Comparison of ENCODE assay signal across 2 cellular contexts in the genomic region with DNA sequence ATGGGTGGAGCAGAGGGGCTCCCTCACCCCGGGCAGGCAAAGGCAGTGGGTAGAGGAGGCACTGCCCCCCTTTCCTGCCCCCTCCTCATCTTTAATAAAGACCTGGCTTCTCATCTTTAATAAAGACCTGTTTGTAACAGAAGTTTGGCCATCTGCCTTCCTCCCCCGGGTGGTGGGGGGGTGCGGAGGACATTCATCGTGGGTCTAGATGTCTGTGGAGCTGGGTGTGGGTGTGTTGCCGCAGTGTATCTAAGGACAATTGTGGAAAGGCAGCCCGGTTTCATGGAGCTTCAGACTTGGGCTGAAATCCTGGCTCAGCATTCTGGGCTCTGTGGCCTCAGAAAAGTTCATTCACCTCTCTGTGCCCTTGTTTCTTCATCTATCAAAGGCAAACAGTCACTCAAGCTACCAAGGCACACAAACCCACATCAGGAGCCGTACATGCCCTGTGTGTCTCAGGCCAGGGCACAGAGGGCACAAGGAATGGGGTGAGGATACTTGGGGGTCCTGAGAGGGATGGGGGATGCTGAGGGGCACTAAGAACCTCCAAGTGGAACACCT.
A peak's percentile ranks its signal among the peaks of the same experiment; 100 is the strongest.
TF ChIP-seq lines count a peak whose summit lies in the region.

No MANE protein-coding gene starts in this region.

TF ChIP-seq in K562, 482 proteins besides CTCF, POLR2A, EP300 and RAD21:
- peak; percentile 10 for TF ChIP-seq RBM25 (IDR thresholded peaks at IDR 0.05; ENCODE audit: low read depth, low read length, severe bottlenecking)
- TF ChIP-seq ZNF583 (CRISPR knock-in tag; IDR thresholded peaks at IDR 0.05), result no peak
- no peak for TF ChIP-seq ZZZ3 (IDR thresholded peaks at IDR 0.05)
- peak; percentile 51 for TF ChIP-seq ZFP36 (IDR thresholded peaks at IDR 0.05; ENCODE audit: low read depth, low read length, partially characterized antibody)

TF ChIP-seq in liver, 16 proteins besides CTCF, POLR2A, EP300 and RAD21:
- TF ChIP-seq RXRA (IDR thresholded peaks at IDR 0.05), result peak; percentile 62 to 90
- TF ChIP-seq GABPA (IDR thresholded peaks at IDR 0.05 in 1 of 2, conservative IDR thresholded peaks at IDR 0.05 in 1 of 2), result no peak
- peak; percentile 30 for TF ChIP-seq SP1 (IDR thresholded peaks at IDR 0.05)
